ENCODE assay signal across 1 cellular context in the genomic region with DNA sequence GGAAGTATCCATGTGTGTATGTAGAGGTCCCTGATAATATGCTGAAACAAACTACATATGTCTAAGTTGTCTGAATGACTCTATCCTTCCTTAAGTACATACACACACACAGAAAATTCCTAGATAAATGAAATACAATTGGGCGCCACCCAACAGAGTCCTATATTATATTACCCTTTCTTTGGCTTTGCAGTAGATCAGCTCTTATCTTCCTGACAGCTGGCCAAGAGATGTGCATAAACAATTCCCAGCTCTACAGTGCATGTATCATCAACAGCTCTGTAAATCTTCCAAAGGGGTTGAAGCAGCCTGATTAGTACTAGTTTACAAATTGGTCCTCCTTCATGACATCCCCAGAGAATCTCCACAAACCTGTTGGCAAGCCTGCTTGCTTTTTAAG.
TF ChIP-seq lines count a peak whose summit lies in the region.

No MANE protein-coding gene starts in this region.

TF ChIP-seq in IMR-90, 13 proteins besides CTCF, POLR2A, EP300 and RAD21:
- no peak for TF ChIP-seq BHLHE40 (IDR thresholded peaks at IDR 0.05; ENCODE audit: low read depth, low read length)
- TF ChIP-seq NFE2L2 (IDR thresholded peaks at IDR 0.05; ENCODE audit: low read depth, low read length): no peak
- TF ChIP-seq, protein P1, sequence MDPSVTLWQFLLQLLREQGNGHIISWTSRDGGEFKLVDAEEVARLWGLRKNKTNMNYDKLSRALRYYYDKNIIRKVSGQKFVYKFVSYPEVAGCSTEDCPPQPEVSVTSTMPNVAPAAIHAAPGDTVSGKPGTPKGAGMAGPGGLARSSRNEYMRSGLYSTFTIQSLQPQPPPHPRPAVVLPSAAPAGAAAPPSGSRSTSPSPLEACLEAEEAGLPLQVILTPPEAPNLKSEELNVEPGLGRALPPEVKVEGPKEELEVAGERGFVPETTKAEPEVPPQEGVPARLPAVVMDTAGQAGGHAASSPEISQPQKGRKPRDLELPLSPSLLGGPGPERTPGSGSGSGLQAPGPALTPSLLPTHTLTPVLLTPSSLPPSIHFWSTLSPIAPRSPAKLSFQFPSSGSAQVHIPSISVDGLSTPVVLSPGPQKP (IDR thresholded peaks at IDR 0.05; ENCODE audit: borderline replicate concordance, low read depth, low read length): no peak
- no peak for TF ChIP-seq RCOR1 (IDR thresholded peaks at IDR 0.05; ENCODE audit: insufficient replicate concordance, low read length)
- no peak for TF ChIP-seq CEBPB (IDR thresholded peaks at IDR 0.05; ENCODE audit: low read depth, low read length)
- no peak for TF ChIP-seq MAZ (IDR thresholded peaks at IDR 0.05; ENCODE audit: borderline replicate concordance, low read depth, low read length)
- no peak for TF ChIP-seq RFX5 (IDR thresholded peaks at IDR 0.05; ENCODE audit: low read depth, low read length)
- no peak for TF ChIP-seq SMC3 (IDR thresholded peaks at IDR 0.05; ENCODE audit: low read depth, low read length)
- no peak for TF ChIP-seq MXI1 (IDR thresholded peaks at IDR 0.05; ENCODE audit: borderline replicate concordance, low read depth, low read length)
- no peak for TF ChIP-seq CHD1 (IDR thresholded peaks at IDR 0.05; ENCODE audit: low read depth, low read length)
- no peak for TF ChIP-seq FOS (IDR thresholded peaks at IDR 0.05; ENCODE audit: low read depth, low read length)
- no peak for TF ChIP-seq MAFK (IDR thresholded peaks at IDR 0.05; ENCODE audit: low read depth, low read length)
- TF ChIP-seq, protein P2, sequence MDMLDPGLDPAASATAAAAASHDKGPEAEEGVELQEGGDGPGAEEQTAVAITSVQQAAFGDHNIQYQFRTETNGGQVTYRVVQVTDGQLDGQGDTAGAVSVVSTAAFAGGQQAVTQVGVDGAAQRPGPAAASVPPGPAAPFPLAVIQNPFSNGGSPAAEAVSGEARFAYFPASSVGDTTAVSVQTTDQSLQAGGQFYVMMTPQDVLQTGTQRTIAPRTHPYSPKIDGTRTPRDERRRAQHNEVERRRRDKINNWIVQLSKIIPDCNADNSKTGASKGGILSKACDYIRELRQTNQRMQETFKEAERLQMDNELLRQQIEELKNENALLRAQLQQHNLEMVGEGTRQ (IDR thresholded peaks at IDR 0.05; ENCODE audit: low read depth, low read length): no peak
